1 cellular context compared by ENCODE assay signal in the genomic region with DNA sequence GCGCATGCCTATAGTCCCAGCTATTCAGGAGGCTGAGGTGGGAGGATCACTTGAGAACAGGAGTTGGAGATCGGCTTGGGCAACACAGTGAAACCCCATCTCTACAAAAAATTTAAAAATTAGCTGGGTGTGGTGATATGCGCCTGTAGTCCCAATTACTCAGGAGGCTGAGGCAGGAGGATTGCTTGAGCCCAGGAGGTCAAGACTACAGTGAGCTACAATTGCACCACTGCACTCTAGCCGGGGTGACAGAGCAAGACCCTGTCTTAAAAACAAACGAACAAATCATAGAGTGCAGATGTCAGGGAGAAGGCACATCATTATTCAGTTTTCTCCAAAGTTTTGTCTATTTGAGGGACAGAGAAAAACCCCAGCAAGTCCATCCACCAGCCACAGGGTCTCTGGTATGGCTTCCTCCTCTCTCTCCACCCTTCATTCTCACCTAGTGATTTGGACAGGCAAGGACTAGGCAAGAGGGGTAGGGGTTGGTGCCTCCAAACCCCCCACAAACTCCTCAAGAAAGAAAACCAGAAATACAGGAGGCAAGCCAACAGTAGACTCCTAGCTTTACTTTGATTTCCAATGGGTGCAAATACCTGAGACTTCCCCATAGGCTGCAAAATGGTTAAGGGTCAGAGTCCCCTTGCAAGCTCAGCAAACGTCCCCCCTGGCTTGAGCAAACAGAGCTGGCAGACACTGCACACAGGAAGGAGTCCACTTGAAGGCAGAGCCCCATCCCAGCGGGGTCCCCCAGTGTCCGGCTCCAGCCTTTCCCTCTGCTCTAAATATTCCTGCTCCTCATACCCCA.
TF ChIP-seq lines count a peak whose summit lies in the region.

No MANE protein-coding gene starts in this region.

TF ChIP-seq in HepG2, 621 proteins besides CTCF, POLR2A, EP300 and RAD21 (continued from another document and continues in another):
- TF ChIP-seq, protein P1, sequence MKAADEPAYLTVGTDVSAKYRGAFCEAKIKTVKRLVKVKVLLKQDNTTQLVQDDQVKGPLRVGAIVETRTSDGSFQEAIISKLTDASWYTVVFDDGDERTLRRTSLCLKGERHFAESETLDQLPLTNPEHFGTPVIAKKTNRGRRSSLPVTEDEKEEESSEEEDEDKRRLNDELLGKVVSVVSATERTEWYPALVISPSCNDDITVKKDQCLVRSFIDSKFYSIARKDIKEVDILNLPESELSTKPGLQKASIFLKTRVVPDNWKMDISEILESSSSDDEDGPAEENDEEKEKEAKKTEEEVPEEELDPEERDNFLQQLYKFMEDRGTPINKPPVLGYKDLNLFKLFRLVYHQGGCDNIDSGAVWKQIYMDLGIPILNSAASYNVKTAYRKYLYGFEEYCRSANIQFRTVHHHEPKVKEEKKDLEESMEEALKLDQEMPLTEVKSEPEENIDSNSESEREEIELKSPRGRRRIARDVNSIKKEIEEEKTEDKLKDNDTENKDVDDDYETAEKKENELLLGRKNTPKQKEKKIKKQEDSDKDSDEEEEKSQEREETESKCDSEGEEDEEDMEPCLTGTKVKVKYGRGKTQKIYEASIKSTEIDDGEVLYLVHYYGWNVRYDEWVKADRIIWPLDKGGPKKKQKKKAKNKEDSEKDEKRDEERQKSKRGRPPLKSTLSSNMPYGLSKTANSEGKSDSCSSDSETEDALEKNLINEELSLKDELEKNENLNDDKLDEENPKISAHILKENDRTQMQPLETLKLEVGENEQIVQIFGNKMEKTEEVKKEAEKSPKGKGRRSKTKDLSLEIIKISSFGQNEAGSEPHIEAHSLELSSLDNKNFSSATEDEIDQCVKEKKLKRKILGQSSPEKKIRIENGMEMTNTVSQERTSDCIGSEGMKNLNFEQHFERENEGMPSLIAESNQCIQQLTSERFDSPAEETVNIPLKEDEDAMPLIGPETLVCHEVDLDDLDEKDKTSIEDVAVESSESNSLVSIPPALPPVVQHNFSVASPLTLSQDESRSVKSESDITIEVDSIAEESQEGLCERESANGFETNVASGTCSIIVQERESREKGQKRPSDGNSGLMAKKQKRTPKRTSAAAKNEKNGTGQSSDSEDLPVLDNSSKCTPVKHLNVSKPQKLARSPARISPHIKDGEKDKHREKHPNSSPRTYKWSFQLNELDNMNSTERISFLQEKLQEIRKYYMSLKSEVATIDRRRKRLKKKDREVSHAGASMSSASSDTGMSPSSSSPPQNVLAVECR (CRISPR knock-in tag; IDR thresholded peaks at IDR 0.05; ENCODE audit: borderline replicate concordance) = no peak; the same call in 1 of the 2 replicates
- TF ChIP-seq ZNF598 (CRISPR knock-in tag; IDR thresholded peaks at IDR 0.05; ENCODE audit: borderline replicate concordance) (no peak), MIER3 (CRISPR knock-in tag; IDR thresholded peaks at IDR 0.05; ENCODE audit: borderline replicate concordance) (peak; percentile 13; the same call in 1 of the 2 replicates), HOXA9 (CRISPR knock-in tag; IDR thresholded peaks at IDR 0.05; ENCODE audit: borderline replicate concordance) (no peak), ZNF3 (CRISPR knock-in tag; IDR thresholded peaks at IDR 0.05) (no peak), ZFP91 (CRISPR knock-in tag; IDR thresholded peaks at IDR 0.05; ENCODE audit: borderline replicate concordance) (no peak), AFF4 (CRISPR knock-in tag; IDR thresholded peaks at IDR 0.05) (no peak), ZSCAN25 (CRISPR knock-in tag; IDR thresholded peaks at IDR 0.05) (no peak), ZNF329 (CRISPR knock-in tag; IDR thresholded peaks at IDR 0.05; ENCODE audit: low read depth) (no peak), ZBTB7A (CRISPR knock-in tag; IDR thresholded peaks at IDR 0.05) (no peak), ZNF383 (CRISPR knock-in tag; IDR thresholded peaks at IDR 0.05; ENCODE audit: borderline replicate concordance) (no peak), ZNF446 (CRISPR knock-in tag; IDR thresholded peaks at IDR 0.05) (no peak), SNAPC2 (CRISPR knock-in tag; IDR thresholded peaks at IDR 0.05) (no peak; the same call in 1 of the 2 replicates), RXRB (CRISPR knock-in tag; IDR thresholded peaks at IDR 0.05; ENCODE audit: borderline replicate concordance) (peak; percentile 52; the same call in 1 of the 2 replicates), RFX5 (IDR thresholded peaks at IDR 0.05; ENCODE audit: low read depth, low read length) (no peak; the same call in 1 of the 2 replicates), GZF1 (CRISPR knock-in tag; IDR thresholded peaks at IDR 0.05) (no peak), ATF3 (CRISPR knock-in tag; IDR thresholded peaks at IDR 0.05) (no peak), ZNF354B (CRISPR knock-in tag; IDR thresholded peaks at IDR 0.05) (no peak), HOXA5 (CRISPR knock-in tag; IDR thresholded peaks at IDR 0.05) (no peak), ZNF12 (CRISPR knock-in tag; IDR thresholded peaks at IDR 0.05) (no peak), ZNF230 (CRISPR knock-in tag; IDR thresholded peaks at IDR 0.05) (no peak), ATF2 (CRISPR knock-in tag; IDR thresholded peaks at IDR 0.05) (peak; percentile 18; the same call in 1 of the 2 replicates), ZNF768 (CRISPR knock-in tag; IDR thresholded peaks at IDR 0.05) (no peak), RXRA (CRISPR knock-in tag; IDR thresholded peaks at IDR 0.05) (no peak), ZFP36L2 (CRISPR knock-in tag; IDR thresholded peaks at IDR 0.05) (no peak), ZSCAN29 (CRISPR knock-in tag; conservative IDR thresholded peaks at IDR 0.05) (no peak), CENPX (CRISPR knock-in tag; IDR thresholded peaks at IDR 0.05) (no peak), ZNF292 (CRISPR knock-in tag; IDR thresholded peaks at IDR 0.05; ENCODE audit: borderline replicate concordance, low read depth) (no peak), ZBTB8A (CRISPR knock-in tag; IDR thresholded peaks at IDR 0.05; ENCODE audit: borderline replicate concordance, low read depth) (no peak), KDM5A (IDR thresholded peaks at IDR 0.05; ENCODE audit: borderline replicate concordance, low read length) (no peak)
- TF ChIP-seq, protein P2, sequence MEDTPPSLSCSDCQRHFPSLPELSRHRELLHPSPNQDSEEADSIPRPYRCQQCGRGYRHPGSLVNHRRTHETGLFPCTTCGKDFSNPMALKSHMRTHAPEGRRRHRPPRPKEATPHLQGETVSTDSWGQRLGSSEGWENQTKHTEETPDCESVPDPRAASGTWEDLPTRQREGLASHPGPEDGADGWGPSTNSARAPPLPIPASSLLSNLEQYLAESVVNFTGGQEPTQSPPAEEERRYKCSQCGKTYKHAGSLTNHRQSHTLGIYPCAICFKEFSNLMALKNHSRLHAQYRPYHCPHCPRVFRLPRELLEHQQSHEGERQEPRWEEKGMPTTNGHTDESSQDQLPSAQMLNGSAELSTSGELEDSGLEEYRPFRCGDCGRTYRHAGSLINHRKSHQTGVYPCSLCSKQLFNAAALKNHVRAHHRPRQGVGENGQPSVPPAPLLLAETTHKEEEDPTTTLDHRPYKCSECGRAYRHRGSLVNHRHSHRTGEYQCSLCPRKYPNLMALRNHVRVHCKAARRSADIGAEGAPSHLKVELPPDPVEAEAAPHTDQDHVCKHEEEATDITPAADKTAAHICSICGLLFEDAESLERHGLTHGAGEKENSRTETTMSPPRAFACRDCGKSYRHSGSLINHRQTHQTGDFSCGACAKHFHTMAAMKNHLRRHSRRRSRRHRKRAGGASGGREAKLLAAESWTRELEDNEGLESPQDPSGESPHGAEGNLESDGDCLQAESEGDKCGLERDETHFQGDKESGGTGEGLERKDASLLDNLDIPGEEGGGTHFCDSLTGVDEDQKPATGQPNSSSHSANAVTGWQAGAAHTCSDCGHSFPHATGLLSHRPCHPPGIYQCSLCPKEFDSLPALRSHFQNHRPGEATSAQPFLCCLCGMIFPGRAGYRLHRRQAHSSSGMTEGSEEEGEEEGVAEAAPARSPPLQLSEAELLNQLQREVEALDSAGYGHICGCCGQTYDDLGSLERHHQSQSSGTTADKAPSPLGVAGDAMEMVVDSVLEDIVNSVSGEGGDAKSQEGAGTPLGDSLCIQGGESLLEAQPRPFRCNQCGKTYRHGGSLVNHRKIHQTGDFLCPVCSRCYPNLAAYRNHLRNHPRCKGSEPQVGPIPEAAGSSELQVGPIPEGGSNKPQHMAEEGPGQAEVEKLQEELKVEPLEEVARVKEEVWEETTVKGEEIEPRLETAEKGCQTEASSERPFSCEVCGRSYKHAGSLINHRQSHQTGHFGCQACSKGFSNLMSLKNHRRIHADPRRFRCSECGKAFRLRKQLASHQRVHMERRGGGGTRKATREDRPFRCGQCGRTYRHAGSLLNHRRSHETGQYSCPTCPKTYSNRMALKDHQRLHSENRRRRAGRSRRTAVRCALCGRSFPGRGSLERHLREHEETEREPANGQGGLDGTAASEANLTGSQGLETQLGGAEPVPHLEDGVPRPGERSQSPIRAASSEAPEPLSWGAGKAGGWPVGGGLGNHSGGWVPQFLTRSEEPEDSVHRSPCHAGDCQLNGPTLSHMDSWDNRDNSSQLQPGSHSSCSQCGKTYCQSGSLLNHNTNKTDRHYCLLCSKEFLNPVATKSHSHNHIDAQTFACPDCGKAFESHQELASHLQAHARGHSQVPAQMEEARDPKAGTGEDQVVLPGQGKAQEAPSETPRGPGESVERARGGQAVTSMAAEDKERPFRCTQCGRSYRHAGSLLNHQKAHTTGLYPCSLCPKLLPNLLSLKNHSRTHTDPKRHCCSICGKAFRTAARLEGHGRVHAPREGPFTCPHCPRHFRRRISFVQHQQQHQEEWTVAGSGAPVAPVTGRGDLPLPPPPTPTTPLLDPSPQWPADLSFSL (CRISPR knock-in tag; IDR thresholded peaks at IDR 0.05) = no peak
- TF ChIP-seq, protein P3, sequence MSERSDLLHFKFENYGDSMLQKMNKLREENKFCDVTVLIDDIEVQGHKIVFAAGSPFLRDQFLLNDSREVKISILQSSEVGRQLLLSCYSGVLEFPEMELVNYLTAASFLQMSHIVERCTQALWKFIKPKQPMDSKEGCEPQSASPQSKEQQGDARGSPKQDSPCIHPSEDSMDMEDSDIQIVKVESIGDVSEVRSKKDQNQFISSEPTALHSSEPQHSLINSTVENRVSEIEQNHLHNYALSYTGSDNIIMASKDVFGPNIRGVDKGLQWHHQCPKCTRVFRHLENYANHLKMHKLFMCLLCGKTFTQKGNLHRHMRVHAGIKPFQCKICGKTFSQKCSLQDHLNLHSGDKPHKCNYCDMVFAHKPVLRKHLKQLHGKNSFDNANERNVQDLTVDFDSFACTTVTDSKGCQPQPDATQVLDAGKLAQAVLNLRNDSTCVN (CRISPR knock-in tag; IDR thresholded peaks at IDR 0.05; ENCODE audit: borderline replicate concordance) = no peak
- TF ChIP-seq, protein P4, sequence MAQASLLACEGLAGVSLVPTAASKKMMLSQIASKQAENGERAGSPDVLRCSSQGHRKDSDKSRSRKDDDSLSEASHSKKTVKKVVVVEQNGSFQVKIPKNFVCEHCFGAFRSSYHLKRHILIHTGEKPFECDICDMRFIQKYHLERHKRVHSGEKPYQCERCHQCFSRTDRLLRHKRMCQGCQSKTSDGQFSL (CRISPR knock-in tag; IDR thresholded peaks at IDR 0.05) = no peak
- TF ChIP-seq, protein P5, sequence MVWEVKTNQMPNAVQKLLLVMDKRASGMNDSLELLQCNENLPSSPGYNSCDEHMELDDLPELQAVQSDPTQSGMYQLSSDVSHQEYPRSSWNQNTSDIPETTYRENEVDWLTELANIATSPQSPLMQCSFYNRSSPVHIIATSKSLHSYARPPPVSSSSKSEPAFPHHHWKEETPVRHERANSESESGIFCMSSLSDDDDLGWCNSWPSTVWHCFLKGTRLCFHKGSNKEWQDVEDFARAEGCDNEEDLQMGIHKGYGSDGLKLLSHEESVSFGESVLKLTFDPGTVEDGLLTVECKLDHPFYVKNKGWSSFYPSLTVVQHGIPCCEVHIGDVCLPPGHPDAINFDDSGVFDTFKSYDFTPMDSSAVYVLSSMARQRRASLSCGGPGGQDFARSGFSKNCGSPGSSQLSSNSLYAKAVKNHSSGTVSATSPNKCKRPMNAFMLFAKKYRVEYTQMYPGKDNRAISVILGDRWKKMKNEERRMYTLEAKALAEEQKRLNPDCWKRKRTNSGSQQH (CRISPR knock-in tag; IDR thresholded peaks at IDR 0.05; ENCODE audit: low read depth) = no peak
